ENCODE assay signal across 11 cellular contexts in the genomic region with DNA sequence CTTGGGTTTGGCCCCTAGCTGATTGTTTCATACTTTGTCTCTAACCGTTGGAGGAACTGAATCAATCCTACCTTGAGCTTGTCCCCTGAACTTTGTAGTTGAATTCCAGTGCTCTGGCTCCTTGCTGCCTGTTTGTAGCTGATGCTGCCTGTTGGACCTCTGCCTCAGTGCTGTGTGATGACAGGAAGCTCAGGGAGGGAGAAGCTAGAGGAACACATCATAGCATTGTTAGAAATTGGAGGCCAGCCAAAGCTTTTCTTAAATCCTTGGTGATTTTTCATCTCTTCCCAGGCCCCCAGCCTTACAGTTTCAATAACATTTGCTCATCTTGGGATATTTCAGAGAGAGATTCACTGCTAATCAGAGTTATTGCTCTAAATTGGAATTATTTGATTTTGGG. TPM values are rescaled to one million over a fixed set of nuclear protein-coding genes. Genes with fewer than 3 reads are reported as not detected.
DNase-seq lines count a peak whose midpoint lies in the region; ATAC-seq and TF ChIP-seq lines count a peak whose summit lies in the region.
"Had no signal": no experiment of that assay in that cellular context is flagged by ENCODE, and none has a peak within 500 bp of the region (broad histone marks: within the 10 kb centered on the region; RNA-seq: fewer than 3 reads in every experiment).

No MANE protein-coding gene starts in this region.

- CTCF ChIA-PET in activated CD4-positive, alpha-beta T cell treated with anti-CD3 and anti-CD28 coated beads, Interleukin-2, amount 10 ng/mL, durations not matched to agents 7 days and 5 days (lab: Charles Lee) = interaction anchor here (0.5 to 1.4 kb wide), 5 partner anchors 20 to 293 kb away, joined by 3 to 4 read pairs (median 3); no protein-coding TSS in a partner anchor

- WGBS in right cardiac atrium = 14% methylated on average over 1 of the region's 1 CpG

- H3K4me3 Mint-ChIP-seq in activated CD4-positive, alpha-beta T cell treated with anti-CD3 and anti-CD28 coated beads, Interleukin-2, amount 10 ng/mL, durations not matched to agents 7 days and 5 days = no peak overlapping the region
- peak overlapping the region in 1 of 5 experiments; percentile 8 for H3K4me3 Mint-ChIP-seq in brain

- peaks cover 45% of the 10 kb centered on the region for H3K36me3 Mint-ChIP-seq in activated CD4-positive, alpha-beta T cell treated with anti-CD3 and anti-CD28 coated beads, Interleukin-2, amount 10 ng/mL, durations not matched to agents 7 days and 5 days (ENCODE audit: low read depth)
- H3K36me3 Mint-ChIP-seq in brain = peaks cover 25% of the 10 kb centered on the region

- ATAC-seq in right cardiac atrium (peak; percentile 69 to 84), HG03565 (IDR thresholded peaks at IDR 0.05; ENCODE audit: unreplicated experiment) (no peak)
- ATAC-seq: HCT116 had no signal

- H3K27me3 ChIP-seq in right cardiac atrium (ENCODE audit: control insufficient read depth, insufficient read depth) (no peaks in the 10 kb centered on the region), subcutaneous abdominal adipose tissue (ENCODE audit: control insufficient read depth in 5 of 5, insufficient read depth in 4 of 5, low read length in 5 of 5) (no peaks in the 10 kb centered on the region)
- H3K27me3 ChIP-seq: BLaER1 treated with 17β-estradiol and CSF1 and Interleukin-3, amounts not matched to agents 10 nM and 100 nM had no signal

- peaks cover 5% of the 10 kb centered on the region for H3K4me1 ChIP-seq in right cardiac atrium (ENCODE audit: control insufficient read depth, insufficient read depth, low read length)
- H3K4me1 ChIP-seq in subcutaneous abdominal adipose tissue (ENCODE audit: control insufficient read depth in 5 of 5, insufficient read depth in 5 of 5, low read length in 5 of 5) = peaks cover 0 to 14% (median 4%) of the 10 kb centered on the region in 5 donors

- H3K9ac ChIP-seq in subcutaneous abdominal adipose tissue (ENCODE audit: low read length in 5 of 5) = peak overlapping the region in 1 of 5 donors; percentile 46
- H3K9ac ChIP-seq: BLaER1 treated with 17β-estradiol and CSF1 and Interleukin-3, amounts not matched to agents 10 nM and 100 nM had no signal

- H3K27ac ChIP-seq in right cardiac atrium (ENCODE audit: low read length) (peak overlapping the region; percentile 76), subcutaneous abdominal adipose tissue (ENCODE audit: low read depth, low read length) (peak overlapping the region; percentile 17)

- no peaks in the 10 kb centered on the region for H3K9me3 Mint-ChIP-seq in activated CD4-positive, alpha-beta T cell treated with anti-CD3 and anti-CD28 coated beads, Interleukin-2, amount 10 ng/mL, durations not matched to agents 7 days and 5 days
- H3K9me3 Mint-ChIP-seq in brain = peaks cover 4 to 11% (median 6%) of the 10 kb centered on the region in 5 experiments

- H3K9me3 ChIP-seq in right cardiac atrium (ENCODE audit: control insufficient read depth, low read length) (no peaks in the 10 kb centered on the region), subcutaneous abdominal adipose tissue (ENCODE audit: control insufficient read depth in 5 of 5, low read length in 5 of 5) (no peaks in the 10 kb centered on the region)

- POLR2A ChIA-PET in activated CD4-positive, alpha-beta T cell treated with anti-CD3 and anti-CD28 coated beads, Interleukin-2, amount 10 ng/mL, durations not matched to agents 7 days and 5 days (lab: Charles Lee) = interaction anchor here (0.6 kb wide), 2 partner anchors 23 kb away, joined by 3 read pairs; no protein-coding TSS in a partner anchor

- peaks cover 39% of the 10 kb centered on the region for H3K4me1 Mint-ChIP-seq in activated CD4-positive, alpha-beta T cell treated with anti-CD3 and anti-CD28 coated beads, Interleukin-2, amount 10 ng/mL, durations not matched to agents 7 days and 5 days
- H3K4me1 Mint-ChIP-seq in brain = peaks cover 17% of the 10 kb centered on the region

- H3K4me3 ChIP-seq in right cardiac atrium (ENCODE audit: low read length) = no peak overlapping the region
- H3K4me3 ChIP-seq in subcutaneous abdominal adipose tissue (ENCODE audit: low read depth in 1 of 5, low read length in 5 of 5) = no peak overlapping the region
- H3K4me3 ChIP-seq: BLaER1 treated with 17β-estradiol and CSF1 and Interleukin-3, amounts not matched to agents 10 nM and 100 nM had no signal

- intact Hi-C loops in right cardiac atrium (cut with DNase I) = no loop called here

- peak overlapping the region; percentile 48 for H3K27ac Mint-ChIP-seq in activated CD4-positive, alpha-beta T cell treated with anti-CD3 and anti-CD28 coated beads, Interleukin-2, amount 10 ng/mL, durations not matched to agents 7 days and 5 days
- peak overlapping the region in 4 of 5 experiments; percentile 65 to 86 (median 77) for H3K27ac Mint-ChIP-seq in brain

- TF ChIP-seq CTCF in brain (conservative IDR thresholded peaks at IDR 0.05) = no peak

- no peaks in the 10 kb centered on the region for H3K27me3 Mint-ChIP-seq in activated CD4-positive, alpha-beta T cell treated with anti-CD3 and anti-CD28 coated beads, Interleukin-2, amount 10 ng/mL, durations not matched to agents 7 days and 5 days
- no peaks in the 10 kb centered on the region for H3K27me3 Mint-ChIP-seq in brain

- peaks cover 4 to 11% (median 7%) of the 10 kb centered on the region in 5 donors for H3K36me3 ChIP-seq in subcutaneous abdominal adipose tissue (ENCODE audit: control insufficient read depth in 5 of 5, insufficient read depth in 5 of 5, low read length in 5 of 5)

- DNase-seq in activated CD4-positive, alpha-beta T cell treated with anti-CD3 and anti-CD28 coated beads, Interleukin-2, amount 10 ng/mL, durations not matched to agents 7 days and 5 days = no peak
- DNase-seq in activated CD4-positive, alpha-beta T cell treated with anti-CD3 and anti-CD28 coated beads for 1 hour = no peak
- peak; percentile 49 to 62 (median 61) for DNase-seq in right cardiac atrium
- DNase-seq in UCSD-AML1 (lab: John Stamatoyannopoulos, UW; ENCODE audit: unreplicated experiment) = no peak
- DNase-seq in effector CD8-positive, alpha-beta T cell (lab: John Stamatoyannopoulos, UW) = no peak
- DNase-seq: NCI-H1436 treated with DMSO at 0.1 percent for 48 hours had no signal

RNA-seq across cellular contexts. Expression of a gene that starts 34.0 kb away (rescaled TPM):
- total RNA-seq in activated CD4-positive, alpha-beta T cell treated with anti-CD3 and anti-CD28 coated beads, Interleukin-2, amount 10 ng/mL, durations not matched to agents 7 days and 5 days = 100 to 1,000 TPM; 375 to 395 TPM
- polyA plus RNA-seq in brain (ENCODE audit: insufficient read depth, low read depth, low replicate concordance) = 79.3 TPM
- 100 to 1,000 TPM; 294 to 359 (median 326) TPM for total RNA-seq in right cardiac atrium
- 145 TPM for polyA plus RNA-seq in right cardiac atrium

Comparison
In these comparisons a context has a peak if more than half of its experiments do, and no peak if none do; other contexts are left out.
1. DNase-seq: peak in right cardiac atrium (3 of 3); none in activated CD4-positive, alpha-beta T cell treated with anti-CD3 and anti-CD28 coated beads, Interleukin-2, amount 10 ng/mL, durations not matched to agents 7 days and 5 days (single experiment), activated CD4-positive, alpha-beta T cell treated with anti-CD3 and anti-CD28 coated beads for 1 hour (single experiment), UCSD-AML1 (single experiment) and effector CD8-positive, alpha-beta T cell (single experiment).